8 cellular contexts compared by ENCODE assay signal in the genomic region with DNA sequence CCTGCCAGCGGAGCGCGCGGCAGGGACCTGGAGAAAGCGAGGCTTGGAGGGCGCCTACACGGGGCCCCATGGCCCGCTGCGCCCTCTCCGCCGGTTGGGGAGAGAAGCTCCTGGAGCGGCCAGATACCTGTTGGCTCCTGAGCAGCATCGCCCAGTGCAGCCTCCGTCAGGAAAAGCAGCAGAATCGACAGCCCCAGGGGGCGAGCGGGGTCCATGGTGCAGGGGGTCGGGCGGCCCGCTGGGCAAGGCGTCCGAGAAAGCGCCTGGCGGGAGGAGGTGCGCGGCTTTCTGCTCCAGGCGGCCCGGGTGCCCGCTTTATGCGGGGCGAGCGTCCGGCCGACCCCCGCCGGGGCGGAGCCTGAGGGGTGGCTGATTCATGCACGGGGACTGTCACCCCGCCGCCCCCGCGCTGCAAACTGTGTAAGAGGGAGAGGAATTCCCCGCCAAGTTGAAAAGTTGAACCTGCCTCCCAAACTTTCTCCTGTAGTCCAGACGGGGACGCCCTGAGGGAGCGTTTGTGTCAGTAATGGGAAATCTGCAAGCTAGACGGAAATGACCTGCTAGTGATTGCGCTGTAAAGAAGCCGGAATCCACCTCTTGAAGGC. TPM values are rescaled to one million over a fixed set of nuclear protein-coding genes. Genes with fewer than 3 reads are reported as not detected.
DNase-seq lines count a peak whose midpoint lies in the region; ATAC-seq and TF ChIP-seq lines count a peak whose summit lies in the region.

Gene TFPI2, minus strand, starts transcription at position 290 of the 605 bp plus-strand sequence. Its CDS starts 75 bp downstream, at position 215.

- DNase-seq in ELF-1 (ENCODE audit: low read depth, low spot score): peak; percentile 77
- peak; percentile 87 for DNase-seq in PC-3
- no peak for DNase-seq in mesenteric fat pad (ENCODE audit: low spot score)
- DNase-seq in thyroid gland: peak in 1 of 2 donors; percentile 2
- DNase-seq in D341Med (ENCODE audit: low spot score): no peak

- no TSS peak for BruUV-seq in PC-3 (replicated peaks; lab: Mats Ljungman, UMichigan)

- H3K9ac ChIP-seq in PC-3 (ENCODE audit: low read length): peak within 1 kb of the TSS; percentile 89

- 1% methylated on average over 49 of the region's 49 CpGs for WGBS in ectodermal cell, 2 experiments
- 1% methylated on average over 18 to 39 of the region's 49 CpGs for WGBS in thyroid gland, 2 donors

- no peaks in the 10 kb centered on the region for H3K27me3 ChIP-seq in PC-3 (ENCODE audit: low read length)
- H3K27me3 ChIP-seq in ectodermal cell (ENCODE audit: control insufficient read depth, insufficient read depth, low read length, poor library complexity, severe bottlenecking): peaks cover 40% of the 10 kb centered on the region
- H3K27me3 ChIP-seq in thyroid gland: no peaks in the 10 kb centered on the region

- H3K4me2 ChIP-seq in PC-3 (ENCODE audit: low read length): peak within 1 kb of the TSS; percentile 83

- ATAC-seq in GM21786 (IDR thresholded peaks at IDR 0.05; ENCODE audit: unreplicated experiment): peak; percentile 40
- ATAC-seq in PC-3: peak; percentile 73
- ATAC-seq in esophagus mucosa: no peak

- H3K36me3 ChIP-seq in PC-3 (ENCODE audit: low read depth, low read length) (peaks cover 6% of the 10 kb centered on the region; the same call in 1 of the 2 replicates), ectodermal cell (ENCODE audit: control insufficient read depth, insufficient read depth, low read length) (no peaks in the 10 kb centered on the region), thyroid gland (no peaks in the 10 kb centered on the region)

- H4K20me1 ChIP-seq in PC-3 (ENCODE audit: low read length): peaks cover 9% of the 10 kb centered on the region

- H3K9me2 ChIP-seq in PC-3 (replicated peaks; ENCODE audit: low read length): no peaks in the 10 kb centered on the region

- CTCF ChIA-PET in PC-3 (lab: Charles Lee): interaction anchor here (0.6 to 2.2 kb wide), 2 partner anchors 76 to 197 kb away, joined by 8 to 9 read pairs; no protein-coding TSS in a partner anchor

- H3F3A ChIP-seq in PC-3 (ENCODE audit: low read length, unreplicated experiment): no peaks in the 10 kb centered on the region

- peaks cover 6% of the 10 kb centered on the region; the same call in 1 of the 2 replicates for H3K79me2 ChIP-seq in PC-3 (ENCODE audit: low read length)

- H2AFZ ChIP-seq in PC-3 (ENCODE audit: low read length): peak within 1 kb of the TSS; percentile 81

- intact Hi-C loops in PC-3 (cut with micrococcal nuclease): loop anchor here (1.0 to 2.0 kb wide), 7 partner anchors 20 to 386 kb away; partner anchors contain the start of gene BET1
- intact Hi-C loops in thyroid gland (cut with DNase I): loop anchor here (10.0 kb wide), 1 partner anchor 194 kb away; no protein-coding TSS in a partner anchor

- H3K27ac ChIP-seq in PC-3 (ENCODE audit: low read length) (peak within 1 kb of the TSS; percentile 90), ectodermal cell (ENCODE audit: insufficient read depth, low read depth, low read length, poor library complexity, severe bottlenecking) (no peak within 1 kb of the TSS), thyroid gland (no peak within 1 kb of the TSS)

- H3K4me1 ChIP-seq in PC-3 (ENCODE audit: insufficient read depth, low read length) (peaks cover 15% of the 10 kb centered on the region), ectodermal cell (ENCODE audit: control insufficient read depth, insufficient read depth, low read length) (peaks cover 3% of the 10 kb centered on the region), thyroid gland (peaks cover 0 to 8% of the 10 kb centered on the region in 2 donors)

- no peaks in the 10 kb centered on the region for H3K9me3 ChIP-seq in PC-3 (ENCODE audit: low read length)
- H3K9me3 ChIP-seq in ectodermal cell (ENCODE audit: control insufficient read depth, low read length): no peaks in the 10 kb centered on the region
- no peaks in the 10 kb centered on the region for H3K9me3 ChIP-seq in thyroid gland

- TF ChIP-seq CTCF in PC-3 (conservative IDR thresholded peaks at IDR 0.05; ENCODE audit: low read depth, low read length) (peak; percentile 38; the same call in 1 of the 2 replicates), thyroid gland (IDR thresholded peaks at IDR 0.05) (no peak)

- H3K4me3 ChIP-seq in PC-3 (ENCODE audit: low read length) (peak within 1 kb of the TSS; percentile 83), ectodermal cell (ENCODE audit: insufficient read depth, low read depth, low read length) (peak within 1 kb of the TSS; percentile 49), thyroid gland (replicated peaks in 1 of 3) (peak within 1 kb of the TSS in 2 of 3 donors; percentile 16 to 31)

- POLR2A ChIA-PET in PC-3 (lab: Charles Lee; ENCODE audit: unreplicated experiment): interaction anchor here (0.6 kb wide), 2 partner anchors 37 to 68 kb away, joined by 3 to 4 read pairs; no protein-coding TSS in a partner anchor

- no peak for TF ChIP-seq POLR2A in thyroid gland (IDR thresholded peaks at IDR 0.05)

RNA-seq across cellular contexts. Expression of gene TFPI2, which starts in this region (rescaled TPM):
- total RNA-seq in PC-3 (2014; rRNA removed): 53.1 and 62.6 TPM in 2 replicates
- 2.3 TPM for polyA plus RNA-seq in ectodermal cell (2013, experiment 1 of 4)
- 1.1 TPM for polyA plus RNA-seq in ectodermal cell (2013, experiment 2 of 4)
- polyA plus RNA-seq in ectodermal cell (2013, experiment 3 of 4): 0.59 TPM
- 0.97 TPM for polyA plus RNA-seq in ectodermal cell (2013, experiment 4 of 4)
- 27.9 TPM for total RNA-seq in mesenteric fat pad
- total RNA-seq in thyroid gland: 1 to 10 TPM in 1 of 4 donors, under 1 TPM in 1, not detected in 2; 0.56 to 3.2 TPM
- 0.24 TPM for total RNA-seq in esophagus mucosa

Comparison
In these comparisons a context has a peak if more than half of its experiments do, and no peak if none do; other contexts are left out.
1. DNase-seq: peak in ELF-1 (single experiment) and PC-3 (single experiment); none in mesenteric fat pad (single experiment) and D341Med (single experiment).
2. H3K4me3 ChIP-seq: peak in every context shown above with its lines; median percentile 83 in PC-3; 49 in ectodermal cell; 24 in thyroid gland.